Comparison of ENCODE assay signal across 1 cellular context in genomic region chr16:19524356-19524865, GRCh38.
TF ChIP-seq lines count a peak whose summit lies in the region.

No MANE protein-coding gene starts in this region.

TF ChIP-seq in IMR-90, 13 proteins besides CTCF, POLR2A, EP300 and RAD21 (continued from another document):
- TF ChIP-seq NFE2L2 (IDR thresholded peaks at IDR 0.05; ENCODE audit: low read depth, low read length) (no peak), RCOR1 (IDR thresholded peaks at IDR 0.05; ENCODE audit: insufficient replicate concordance, low read length) (no peak), CEBPB (IDR thresholded peaks at IDR 0.05; ENCODE audit: low read depth, low read length) (no peak), RFX5 (IDR thresholded peaks at IDR 0.05; ENCODE audit: low read depth, low read length) (no peak), MAZ (IDR thresholded peaks at IDR 0.05; ENCODE audit: borderline replicate concordance, low read depth, low read length) (no peak), SMC3 (IDR thresholded peaks at IDR 0.05; ENCODE audit: low read depth, low read length) (no peak), ELK1 (IDR thresholded peaks at IDR 0.05; ENCODE audit: borderline replicate concordance, low read depth, low read length) (no peak), CHD1 (IDR thresholded peaks at IDR 0.05; ENCODE audit: low read depth, low read length) (no peak), MXI1 (IDR thresholded peaks at IDR 0.05; ENCODE audit: borderline replicate concordance, low read depth, low read length) (no peak), MAFK (IDR thresholded peaks at IDR 0.05; ENCODE audit: low read depth, low read length) (no peak), USF2 (IDR thresholded peaks at IDR 0.05; ENCODE audit: low read depth, low read length) (no peak)
